Comparison of ENCODE assay signal across 16 cellular contexts in genomic region chr15:36943496-36944361, GRCh38.
"Had no signal": no experiment of that assay in that cellular context is flagged by ENCODE, and none has a peak within 500 bp of the region (broad histone marks: within the 10 kb centered on the region; RNA-seq: fewer than 3 reads in every experiment).

No MANE protein-coding gene starts in this region.

- H3K4me1 Mint-ChIP-seq: natural killer cell had no signal

- DNase-seq: activated CD4-positive, alpha-beta T cell treated with anti-CD3 and anti-CD28 coated beads, Interleukin-2, amount 50 U/mL, for 1 hour; activated naive CD4-positive, alpha-beta T cell; heart right ventricle; natural killer cell; right lobe of liver; stimulated activated CD4-positive, alpha-beta T cell treated with anti-CD3 and anti-CD28 coated beads, Interleukin-4, amount 100 ng/mL, for 4 hours; stimulated activated CD8-positive, alpha-beta memory T cell treated with anti-CD3 and anti-CD28 coated beads, Interleukin-4, amount 100 ng/mL, for 48 hours; stimulated activated naive CD4-positive, alpha-beta T cell treated with Interleukin-2 at 50 U/mL for 16 hours; substantia nigra; uterus had no signal

- H3K36me3 Mint-ChIP-seq: natural killer cell had no signal

- ATAC-seq: heart right ventricle, left lobe of liver, natural killer cell, right lobe of liver had no signal

- H3K36me3 ChIP-seq: ascending aorta, prostate gland, right lobe of liver, tibial nerve, uterus had no signal

- H3K27me3 ChIP-seq: ascending aorta, heart right ventricle, right lobe of liver, tibial nerve, uterus had no signal

- H3K27ac ChIP-seq: ascending aorta, heart right ventricle, prostate gland, right lobe of liver, tibial nerve had no signal

- H3K4me1 ChIP-seq: prostate gland, tibial nerve, uterus had no signal

- H3K4me3 ChIP-seq: ascending aorta, heart right ventricle, prostate gland, right lobe of liver, smooth muscle cell, tibial nerve, uterus had no signal

- H3K27ac Mint-ChIP-seq: activated T-helper 1 cell treated with anti-CD3 and anti-CD28 coated beads, Interleukin-12 subunit alpha, Interleukin-12 subunit beta, Interleukin-2, Interleukin-4 antibody, amounts not matched to agents 30 ng/mL and 10 ng/mL and 1 ng/mL, durations not matched to agents 14 hours and 24 hours and 36 hours; natural killer cell had no signal

- H3K4me2 ChIP-seq: smooth muscle cell had no signal

- H3K9me3 ChIP-seq: ascending aorta, heart right ventricle, prostate gland, right lobe of liver, tibial nerve, uterus had no signal

- H3K4me3 Mint-ChIP-seq: activated T-helper 1 cell treated with anti-CD3 and anti-CD28 coated beads, Interleukin-12 subunit alpha, Interleukin-12 subunit beta, Interleukin-2, Interleukin-4 antibody, amounts not matched to agents 30 ng/mL and 10 ng/mL and 1 ng/mL, durations not matched to agents 14 hours and 24 hours and 36 hours; natural killer cell had no signal

- H3K9me3 Mint-ChIP-seq: activated T-helper 1 cell treated with anti-CD3 and anti-CD28 coated beads, Interleukin-12 subunit alpha, Interleukin-12 subunit beta, Interleukin-2, Interleukin-4 antibody, amounts not matched to agents 30 ng/mL and 10 ng/mL and 1 ng/mL, durations not matched to agents 14 hours and 24 hours and 36 hours had no signal
